In the genomic region with DNA sequence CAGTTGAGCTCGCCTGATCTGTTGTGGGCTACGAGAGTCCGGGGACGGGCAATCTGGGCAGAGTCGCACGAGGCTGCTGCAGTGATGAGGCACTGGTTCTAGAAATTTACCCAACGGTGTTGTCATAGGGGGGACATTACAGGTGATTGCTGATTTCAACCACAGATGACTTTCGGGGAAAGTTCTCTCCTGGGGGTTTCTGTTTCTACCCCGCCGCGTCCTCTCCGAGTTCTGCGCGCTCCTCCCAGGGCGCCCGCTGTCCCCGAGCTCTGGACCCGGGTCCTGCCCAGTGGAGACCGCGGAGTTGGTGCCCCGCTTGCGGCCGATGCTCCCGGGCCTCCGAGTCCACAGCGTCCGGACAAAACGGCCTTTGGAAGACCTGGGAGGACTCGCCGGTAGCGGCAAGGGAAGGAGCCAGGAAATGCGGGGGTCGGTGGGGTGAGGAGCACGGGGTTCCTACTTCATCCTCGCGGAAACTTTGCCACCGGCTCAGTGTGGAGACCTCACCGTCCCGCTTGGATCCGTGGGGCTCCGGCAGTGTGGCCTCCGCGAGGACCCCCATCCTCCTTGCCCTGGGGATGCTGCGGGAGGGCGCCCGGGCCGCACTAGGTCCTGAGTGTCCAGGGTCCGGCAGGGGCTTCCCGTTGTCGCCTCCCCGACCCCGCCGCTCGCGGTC, we compare ENCODE assay signal across 12 cellular contexts. TPM values are rescaled to one million over a fixed set of nuclear protein-coding genes. Genes with fewer than 3 reads are reported as not detected.
A peak's percentile ranks its signal among the peaks of the same experiment; 100 is the strongest.
DNase-seq lines count a peak whose midpoint lies in the region; ATAC-seq and TF ChIP-seq lines count a peak whose summit lies in the region.
"Had no signal": no experiment of that assay in that cellular context is flagged by ENCODE, and none has a peak within 500 bp of the region (broad histone marks: within the 10 kb centered on the region; RNA-seq: fewer than 3 reads in every experiment).

No MANE protein-coding gene starts in this region.

- H3K36me3 Mint-ChIP-seq in activated T-helper 17 cell treated with anti-CD3 and anti-CD28 coated beads, Interleukin-2, amount 50 U/mL, for 72 hours (ENCODE audit: low read depth): peaks cover 6% of the 10 kb centered on the region

- no peak for TF ChIP-seq POLR2A in lower leg skin (IDR thresholded peaks at IDR 0.05)

- H3K27me3 Mint-ChIP-seq in activated T-helper 17 cell treated with anti-CD3 and anti-CD28 coated beads, Interleukin-2, amount 50 U/mL, for 72 hours: peaks cover 71% of the 10 kb centered on the region

- H3K4me1 ChIP-seq in iPS DF 6.9 (ENCODE audit: control insufficient read depth, insufficient read depth, low read length): no peaks in the 10 kb centered on the region

- no CpG with 5 or more reads among the region's 55 CpGs for WGBS in iPS DF 6.9 (ENCODE audit: insufficient coverage, insufficient read length)
- 2 to 4% methylated on average over 45 to 48 of the region's 55 CpGs for whole genome bisulfite sequencing in lower leg skin, 2 donors

- peak overlapping the region; percentile 10; the same call in 1 of the 2 replicates for H3K4me3 ChIP-seq in iPS DF 6.9 (ENCODE audit: low read length)
- H3K4me3 ChIP-seq in retinal pigment epithelial cell (ENCODE audit: low read length): peak overlapping the region; percentile 7
- no peak overlapping the region for H3K4me3 ChIP-seq in lower leg skin (ENCODE audit: low read depth, poor library complexity, severe bottlenecking)

- no peaks in the 10 kb centered on the region for H3K36me3 ChIP-seq in iPS DF 6.9 (ENCODE audit: control insufficient read depth, insufficient read depth, low read length)
- H3K36me3 ChIP-seq: sigmoid colon had no signal

- H3K9me3 Mint-ChIP-seq in activated T-helper 17 cell treated with anti-CD3 and anti-CD28 coated beads, Interleukin-2, amount 50 U/mL, for 72 hours: no peaks in the 10 kb centered on the region

- intact Hi-C loops in lower leg skin (cut with DNase I; ENCODE audit: low total_unique reads): no loop called here

- ATAC-seq in activated T-helper 17 cell treated with anti-CD3 and anti-CD28 coated beads, Interleukin-2, amount 50 U/mL, for 72 hours (replicated peaks): peak; percentile 32

- H3K9me3 ChIP-seq in iPS DF 6.9 (ENCODE audit: control insufficient read depth, insufficient read depth, low read length): no peaks in the 10 kb centered on the region
- H3K9me3 ChIP-seq: sigmoid colon had no signal

- peaks cover 7% of the 10 kb centered on the region for H3K4me1 Mint-ChIP-seq in activated T-helper 17 cell treated with anti-CD3 and anti-CD28 coated beads, Interleukin-2, amount 50 U/mL, for 72 hours

- peak overlapping the region; percentile 59 for H3K4me3 Mint-ChIP-seq in activated T-helper 17 cell treated with anti-CD3 and anti-CD28 coated beads, Interleukin-2, amount 50 U/mL, for 72 hours

- peak; percentile 24 for DNase-seq in GM03348 (ENCODE audit: low spot score)
- DNase-seq in iPS DF 6.9 (ENCODE audit: low read depth, low spot score): no peak
- DNase-seq in retinal pigment epithelial cell (ENCODE audit: low read depth): no peak
- no peak for DNase-seq in SKM-1 treated with dmso at 0.1 percent for 144 hours (lab: John Stamatoyannopoulos, UW; ENCODE audit: unreplicated experiment)
- DNase-seq in GM10266 (ENCODE audit: extremely low spot score): no peak
- no peak for DNase-seq in lower leg skin (ENCODE audit: low spot score in 2 of 2)
- no peak for DNase-seq in NCI-H2196 treated with DMSO at 0.1 percent for 48 hours (lab: John Stamatoyannopoulos, UW; ENCODE audit: unreplicated experiment)
- DNase-seq: foreskin melanocyte, NCI-H1694, sigmoid colon had no signal

- H3K27ac ChIP-seq in iPS DF 6.9 (ENCODE audit: low read length): no peak overlapping the region
- H3K27ac ChIP-seq: sigmoid colon had no signal

- TF ChIP-seq CTCF in retinal pigment epithelial cell (conservative IDR thresholded peaks at IDR 0.05; ENCODE audit: low read depth, low read length) (no peak), GM10266 (IDR thresholded peaks at IDR 0.05; ENCODE audit: control insufficient read depth, insufficient read depth, low read depth, missing control alignments) (no peak), lower leg skin (IDR thresholded peaks at IDR 0.05) (no peak)

- H3K27me3 ChIP-seq in iPS DF 6.9 (ENCODE audit: control insufficient read depth, insufficient read depth, low read length): peaks cover 44% of the 10 kb centered on the region

- no peak overlapping the region for H3K27ac Mint-ChIP-seq in activated T-helper 17 cell treated with anti-CD3 and anti-CD28 coated beads, Interleukin-2, amount 50 U/mL, for 72 hours

RNA-seq across cellular contexts. Expression of gene RAET1L, which starts 12.3 kb away (rescaled TPM):
- not detected for total RNA-seq in activated T-helper 17 cell treated with anti-CD3 and anti-CD28 coated beads, Interleukin-2, amount 50 U/mL, for 72 hours
- 1 to 10 TPM; 1.2 to 7.1 (median 3.6) TPM for total RNA-seq in lower leg skin
- total RNA-seq: sigmoid colon, SK-MEL-5 had no signal

RNA-seq across cellular contexts. Expression of gene ULBP3, which starts 31.3 kb away (rescaled TPM):
- total RNA-seq in activated T-helper 17 cell treated with anti-CD3 and anti-CD28 coated beads, Interleukin-2, amount 50 U/mL, for 72 hours: 1 to 10 TPM in 1 of 2 donors, not detected in 1; 1.1 TPM
- 1 to 10 TPM in 3 of 4 donors, not detected in 1; 1.2 to 2.4 (median 1.2) TPM for total RNA-seq in lower leg skin
